In the genomic region with DNA sequence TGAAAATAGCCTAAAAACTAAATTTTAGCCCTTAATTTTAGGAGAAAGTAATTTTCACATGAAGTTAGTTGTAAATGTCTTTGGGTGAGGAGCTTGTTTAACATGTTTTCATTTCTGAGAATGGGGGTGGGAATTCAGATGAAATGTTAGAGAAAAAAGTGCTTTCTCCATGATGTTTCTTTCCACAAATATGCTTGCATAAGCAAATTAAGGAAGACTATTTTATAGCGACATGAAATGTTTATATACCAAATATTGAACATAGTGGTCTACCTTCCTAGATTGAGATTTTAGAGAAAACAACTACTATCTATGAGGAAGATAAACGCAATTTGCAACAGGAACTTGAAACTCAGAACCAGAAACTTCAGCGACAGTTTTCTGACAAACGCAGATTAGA, we compare ENCODE assay signal across 29 cellular contexts.
"Had no signal": no experiment of that assay in that cellular context is flagged by ENCODE, and none has a peak within 500 bp of the region (broad histone marks: within the 10 kb centered on the region; RNA-seq: fewer than 3 reads in every experiment).

No MANE protein-coding gene starts in this region.

- DNase-seq: activated CD4-positive, alpha-beta T cell treated with anti-CD3 and anti-CD28 coated beads, Interleukin-2, amount 10 ng/mL, durations not matched to agents 24 days and 14 days; activated CD4-positive, alpha-beta T cell treated with anti-CD3 and anti-CD28 coated beads, Interleukin-2, amount 50 U/mL, for 4 hours; activated CD8-positive, alpha-beta T cell treated with anti-CD3 and anti-CD28 coated beads for 36 hours; activated effector memory CD4-positive, alpha-beta T cell treated with anti-CD3 and anti-CD28 coated beads, Interleukin-2, amount 50 U/mL, for 16 hours; activated naive CD4-positive, alpha-beta T cell; activated naive CD4-positive, alpha-beta T cell treated with anti-CD3 and anti-CD28 coated beads, Interleukin-2, amount 50 U/mL, for 16 hours; activated naive CD8-positive, alpha-beta T cell treated with anti-CD3 and anti-CD28 coated beads for 36 hours; activated T-cell treated with anti-CD3 and anti-CD28 coated beads, Interleukin-2, amount 50 U/mL, for 1 hour; activated T-cell treated with anti-CD3 and anti-CD28 coated beads, Interleukin-2, amount 50 U/mL, for 72 hours; amniotic stem cell; aorta; brain microvascular endothelial cell; NCI-H1105; NCI-H1417 treated with DMSO at 0.1 percent for 48 hours; NCI-H187 treated with DMSO at 0.1 percent for 48 hours; NCI-H2081; NCI-H2171 treated with DMSO at 0.1 percent for 48 hours; NCI-H2227 treated with DMSO at 0.1 percent for 48 hours; NCI-H446; NCI-H510A treated with DMSO at 0.1 percent for 48 hours; NCI-H69; SHP77 treated with DMSO at 0.1 percent for 48 hours; SW 1271 had no signal

- H3K36me3 ChIP-seq: brain microvascular endothelial cell had no signal

- H3K4me3 ChIP-seq: cardiac muscle cell had no signal

- H3K27ac ChIP-seq: brain microvascular endothelial cell, cardiac muscle cell had no signal

- H3K27me3 Mint-ChIP-seq: activated CD4-positive, alpha-beta T cell treated with anti-CD3 and anti-CD28 coated beads, Interleukin-2, amount 10 ng/mL, durations not matched to agents 24 days and 14 days; activated CD8-positive, alpha-beta T cell treated with anti-CD3 and anti-CD28 coated beads for 36 hours; activated naive CD8-positive, alpha-beta T cell treated with anti-CD3 and anti-CD28 coated beads for 36 hours; activated T-helper 17 cell treated with anti-CD3 and anti-CD28 coated beads, Interleukin-2, amount 50 U/mL, for 72 hours; central memory CD8-positive, alpha-beta T cell had no signal

- H3K27ac Mint-ChIP-seq: activated CD4-positive, alpha-beta T cell treated with anti-CD3 and anti-CD28 coated beads, Interleukin-2, amount 10 ng/mL, durations not matched to agents 24 days and 14 days; activated CD8-positive, alpha-beta T cell treated with anti-CD3 and anti-CD28 coated beads for 36 hours; activated naive CD8-positive, alpha-beta T cell treated with anti-CD3 and anti-CD28 coated beads for 36 hours; activated T-cell treated with anti-CD3 and anti-CD28 coated beads, Interleukin-2, amount 50 U/mL, for 72 hours; activated T-helper 17 cell treated with anti-CD3 and anti-CD28 coated beads, Interleukin-2, amount 50 U/mL, for 72 hours had no signal

- H3K4me3 Mint-ChIP-seq: activated CD4-positive, alpha-beta T cell treated with anti-CD3 and anti-CD28 coated beads, Interleukin-2, amount 10 ng/mL, durations not matched to agents 24 days and 14 days; activated CD8-positive, alpha-beta T cell treated with anti-CD3 and anti-CD28 coated beads for 36 hours; activated naive CD8-positive, alpha-beta T cell treated with anti-CD3 and anti-CD28 coated beads for 36 hours; activated T-cell treated with anti-CD3 and anti-CD28 coated beads, Interleukin-2, amount 50 U/mL, for 72 hours; activated T-helper 17 cell treated with anti-CD3 and anti-CD28 coated beads, Interleukin-2, amount 50 U/mL, for 72 hours; central memory CD8-positive, alpha-beta T cell; T-helper 2 cell treated with Interferon-gamma antibody and Interleukin-4, amounts not matched to agents 5 μg/mL and 100 μg/mL, for 36 hours had no signal

- H3K4me1 Mint-ChIP-seq: activated T-helper 17 cell treated with anti-CD3 and anti-CD28 coated beads, Interleukin-2, amount 50 U/mL, for 72 hours; central memory CD8-positive, alpha-beta T cell had no signal

- FAIRE-seq: TTC549 had no signal

- ATAC-seq: activated CD8-positive, alpha-beta T cell treated with anti-CD3 and anti-CD28 coated beads for 36 hours; activated T-cell treated with anti-CD3 and anti-CD28 coated beads, Interleukin-2, amount 50 U/mL, for 72 hours; activated T-helper 17 cell treated with anti-CD3 and anti-CD28 coated beads, Interleukin-2, amount 50 U/mL, for 72 hours; Panc1 had no signal

- H3K27me3 ChIP-seq: brain microvascular endothelial cell, cardiac muscle cell had no signal

- H3K9me3 Mint-ChIP-seq: activated CD4-positive, alpha-beta T cell treated with anti-CD3 and anti-CD28 coated beads, Interleukin-2, amount 10 ng/mL, durations not matched to agents 24 days and 14 days; activated CD8-positive, alpha-beta T cell treated with anti-CD3 and anti-CD28 coated beads for 36 hours; activated naive CD8-positive, alpha-beta T cell treated with anti-CD3 and anti-CD28 coated beads for 36 hours; activated T-cell treated with anti-CD3 and anti-CD28 coated beads, Interleukin-2, amount 50 U/mL, for 72 hours; activated T-helper 17 cell treated with anti-CD3 and anti-CD28 coated beads, Interleukin-2, amount 50 U/mL, for 72 hours; central memory CD8-positive, alpha-beta T cell; T-helper 2 cell treated with Interferon-gamma antibody and Interleukin-4, amounts not matched to agents 5 μg/mL and 100 μg/mL, for 36 hours had no signal
